ENCODE assay signal across 8 cellular contexts in the genomic region with DNA sequence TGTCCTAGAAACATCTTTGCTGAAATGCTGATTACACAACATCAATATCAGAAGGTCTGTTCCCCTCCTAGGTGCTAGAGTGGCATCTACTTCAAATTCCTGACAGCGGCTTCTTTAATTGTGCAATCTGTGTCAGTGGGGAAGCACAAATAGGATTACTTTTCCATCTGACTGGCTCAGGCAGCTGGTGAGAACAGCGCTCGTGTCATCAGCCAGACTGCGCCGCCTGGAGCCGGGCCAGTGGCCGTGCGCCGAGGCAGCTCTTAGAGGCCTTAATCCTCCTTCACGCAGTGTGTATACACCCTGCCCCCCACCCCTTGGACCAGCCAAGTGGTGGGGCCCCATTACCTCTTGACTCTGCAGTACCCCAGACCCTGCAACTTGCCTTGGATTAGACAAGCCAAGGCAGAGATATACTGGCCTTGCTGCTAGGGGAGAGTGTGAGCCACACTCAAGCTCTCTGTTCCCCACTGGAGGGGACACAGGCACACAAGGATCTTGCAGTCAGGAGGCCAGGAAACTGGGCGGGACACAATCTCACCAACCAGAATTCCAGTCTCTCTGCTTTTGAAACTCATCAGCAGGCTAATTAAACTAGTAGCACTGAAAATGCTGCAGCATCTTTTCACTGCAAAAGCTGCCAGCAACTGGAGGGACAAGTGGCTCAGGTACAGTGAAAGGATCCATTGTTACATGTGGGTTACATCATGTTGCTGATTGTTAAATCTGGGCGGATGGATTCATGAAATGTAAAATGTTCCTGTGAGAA. TPM values are rescaled to one million over a fixed set of nuclear protein-coding genes. Genes with fewer than 3 reads are reported as not detected.
A peak's percentile ranks its signal among the peaks of the same experiment; 100 is the strongest.
DNase-seq lines count a peak whose midpoint lies in the region; ATAC-seq and TF ChIP-seq lines count a peak whose summit lies in the region.

No MANE protein-coding gene starts in this region.

- H3K4ac ChIP-seq in mesenchymal stem cell (ENCODE audit: low read depth in 1 of 2, low read length in 2 of 2) = no peak overlapping the region

- H3K9me3 ChIP-seq in PC-3 (ENCODE audit: low read length) = no peaks in the 10 kb centered on the region
- H3K9me3 ChIP-seq in mesenchymal stem cell (ENCODE audit: control insufficient read depth, low read length) = no peaks in the 10 kb centered on the region
- no peaks in the 10 kb centered on the region for H3K9me3 ChIP-seq in thyroid gland

- peak overlapping the region in 1 of 2 experiments; percentile 37 for H3K18ac ChIP-seq in mesenchymal stem cell (ENCODE audit: low read depth in 1 of 2, low read length in 2 of 2)

- no peak overlapping the region for H3K9ac ChIP-seq in PC-3 (ENCODE audit: low read length)
- peak overlapping the region; percentile 46 for H3K9ac ChIP-seq in mesenchymal stem cell (ENCODE audit: low read length)

- ATAC-seq in PC-3 = peak; percentile 17; the same call in 1 of the 2 replicates
- no peak for ATAC-seq in HG03378 (IDR thresholded peaks at IDR 0.05; ENCODE audit: unreplicated experiment)
- no peak for ATAC-seq in HG03135 (IDR thresholded peaks at IDR 0.05; ENCODE audit: unreplicated experiment)

- H3K4me3 ChIP-seq in AG09309 (ENCODE audit: control insufficient read depth, low read depth, low read length) (no peak overlapping the region), PC-3 (ENCODE audit: low read length) (no peak overlapping the region), dorsolateral prefrontal cortex (peak overlapping the region in 27 of 59 donors; percentile 1 to 40 (median 15)), mesenchymal stem cell (ENCODE audit: insufficient read depth in 1 of 2, low read depth in 1 of 2, low read length in 2 of 2) (no peak overlapping the region), thyroid gland (replicated peaks in 1 of 3) (no peak overlapping the region)

- TF ChIP-seq CTCF in AG09309 (IDR thresholded peaks at IDR 0.05; ENCODE audit: control insufficient read depth, insufficient read depth, low read depth, low read length, missing control alignments) (peak; percentile 25), PC-3 (conservative IDR thresholded peaks at IDR 0.05; ENCODE audit: low read depth, low read length) (no peak), dorsolateral prefrontal cortex (IDR thresholded peaks at IDR 0.05 in 54 of 56, conservative IDR thresholded peaks at IDR 0.05 in 2 of 56; ENCODE audit: low read depth in 1 of 56, partially characterized antibody in 56 of 56) (peak in 51 of 56 donors; percentile 2 to 62 (median 39)), thyroid gland (IDR thresholded peaks at IDR 0.05) (peak in 1 of 6 experiments; percentile 27)

- H4K91ac ChIP-seq in mesenchymal stem cell (ENCODE audit: low read length) = no peak overlapping the region

- H3K9me2 ChIP-seq in PC-3 (replicated peaks; ENCODE audit: low read length) = no peaks in the 10 kb centered on the region

- H2BK120ac ChIP-seq in mesenchymal stem cell (ENCODE audit: low read depth, low read length) = no peak overlapping the region

- H4K8ac ChIP-seq in mesenchymal stem cell (ENCODE audit: low read length) = no peak overlapping the region

- DNase-seq in AG09309 (ENCODE audit: low read depth) (peak; percentile 54), HS-5 (ENCODE audit: low read depth) (peak; percentile 64), PC-3 (peak; percentile 23), dorsolateral prefrontal cortex (peak; percentile 80 to 91 (median 88)), mesenchymal stem cell (peak; percentile 88), thyroid gland (peak; percentile 89 to 90)

- no peaks in the 10 kb centered on the region for H3K36me3 ChIP-seq in PC-3 (ENCODE audit: low read depth, low read length)
- peaks cover 0 to 12% of the 10 kb centered on the region in 2 experiments for H3K36me3 ChIP-seq in mesenchymal stem cell (ENCODE audit: control insufficient read depth in 1 of 2, insufficient read depth in 2 of 2, low read depth in 1 of 2, low read length in 2 of 2)
- H3K36me3 ChIP-seq in thyroid gland = no peaks in the 10 kb centered on the region

- no peak overlapping the region for H2BK15ac ChIP-seq in mesenchymal stem cell (ENCODE audit: low read depth, poor library complexity, severe bottlenecking)

- no peak overlapping the region for H2AK5ac ChIP-seq in mesenchymal stem cell (ENCODE audit: low read length, severe bottlenecking)

- H2AFZ ChIP-seq in PC-3 (ENCODE audit: low read length) (no peak overlapping the region), mesenchymal stem cell (ENCODE audit: low read depth, low read length) (no peak overlapping the region)

- TSS peak; percentile 69 for BruUV-seq in PC-3 (replicated peaks; lab: Mats Ljungman, UMichigan)

- no peaks in the 10 kb centered on the region for H3K27me3 ChIP-seq in PC-3 (ENCODE audit: low read length)
- H3K27me3 ChIP-seq in dorsolateral prefrontal cortex = no peaks in the 10 kb centered on the region
- H3K27me3 ChIP-seq in mesenchymal stem cell (ENCODE audit: control insufficient read depth in 1 of 2, insufficient read depth in 1 of 2, low read length in 2 of 2) = no peaks in the 10 kb centered on the region
- H3K27me3 ChIP-seq in thyroid gland = no peaks in the 10 kb centered on the region

- H2BK12ac ChIP-seq in mesenchymal stem cell (ENCODE audit: low read length in 2 of 2) = no peak overlapping the region

- H3K27ac ChIP-seq in PC-3 (ENCODE audit: low read length) = no peak overlapping the region
- H3K27ac ChIP-seq in dorsolateral prefrontal cortex = peak overlapping the region in 53 of 59 donors; percentile 0 to 87 (median 60)
- H3K27ac ChIP-seq in mesenchymal stem cell (ENCODE audit: low read length, poor library complexity, severe bottlenecking) = peak overlapping the region; percentile 44
- H3K27ac ChIP-seq in thyroid gland = peak overlapping the region; percentile 44 to 65 (median 54)

- peaks cover 90% of the 10 kb centered on the region for H4K20me1 ChIP-seq in PC-3 (ENCODE audit: low read length)

- H3F3A ChIP-seq in PC-3 (ENCODE audit: low read length, unreplicated experiment) = no peaks in the 10 kb centered on the region

- WGBS in mesenchymal stem cell = 45% methylated on average over 12 of the region's 12 CpGs
- WGBS in thyroid gland, 2 donors = 8 to 21% methylated on average over 12 of the region's 12 CpGs

- H2BK5ac ChIP-seq in mesenchymal stem cell (ENCODE audit: low read depth, low read length, poor library complexity, severe bottlenecking) = no peak overlapping the region

- no peak for TF ChIP-seq POLR2A in thyroid gland (IDR thresholded peaks at IDR 0.05)

- H3K4me2 ChIP-seq in PC-3 (ENCODE audit: low read length) = no peak overlapping the region
- H3K4me2 ChIP-seq in mesenchymal stem cell (ENCODE audit: low read length, poor library complexity, severe bottlenecking) = no peak overlapping the region

- peak overlapping the region in 1 of 2 experiments; percentile 82 for H3K14ac ChIP-seq in mesenchymal stem cell (ENCODE audit: low read length in 2 of 2)

- H3K4me1 ChIP-seq in PC-3 (ENCODE audit: insufficient read depth, low read length) = peaks cover 37% of the 10 kb centered on the region
- peaks cover 55% of the 10 kb centered on the region for H3K4me1 ChIP-seq in mesenchymal stem cell (ENCODE audit: control insufficient read depth, insufficient read depth, low read depth, low read length)
- H3K4me1 ChIP-seq in thyroid gland = peaks cover 94 to 98% of the 10 kb centered on the region in 2 donors

- H3K79me1 ChIP-seq in mesenchymal stem cell (replicated peaks; ENCODE audit: low read length, poor library complexity, severe bottlenecking) = no peaks in the 10 kb centered on the region

- CTCF ChIA-PET in PC-3 (lab: Charles Lee) = no interaction called here

- peaks cover 100% of the 10 kb centered on the region for H3K79me2 ChIP-seq in PC-3 (ENCODE audit: low read length)

- POLR2A ChIA-PET in PC-3 (lab: Charles Lee; ENCODE audit: unreplicated experiment) = interaction anchor here (0.6 to 1.1 kb wide), 3 partner anchors 16 to 1189 kb away, joined by 4 to 6 read pairs (median 4); partner anchors contain the start of gene AKAP8L

- H3K23ac ChIP-seq in mesenchymal stem cell (ENCODE audit: low read length in 2 of 2) = peak overlapping the region in 1 of 2 experiments; percentile 73

- intact Hi-C loops in PC-3 (cut with micrococcal nuclease) = no loop called here
- intact Hi-C loops in dorsolateral prefrontal cortex (cut with DNase I) = loop anchor here in 1 of 2 donors (2.0 kb wide), 1 partner anchor 14 kb away; no protein-coding TSS in a partner anchor
- intact Hi-C loops in thyroid gland (cut with DNase I) = no loop called here

RNA-seq across cellular contexts. Expression of gene EPHX3, which starts 48.9 kb away (rescaled TPM):
- not detected in 2 replicates for total RNA-seq in PC-3 (2014; rRNA removed)
- total RNA-seq in dorsolateral prefrontal cortex = 1 to 10 TPM in 1 of 120 experiments, under 1 TPM in 39, not detected in 80; 0.20 to 1.3 (median 0.42) TPM
- polyA plus RNA-seq in mesenchymal stem cell (2013, experiment 1 of 2) = 0.01 TPM
- polyA plus RNA-seq in mesenchymal stem cell (2013, experiment 2 of 2) = not detected
- total RNA-seq in thyroid gland = 1 to 10 TPM in 1 of 4 donors, under 1 TPM in 1, not detected in 2; 0.59 to 1.1 TPM

RNA-seq across cellular contexts. Expression of gene BRD4, which starts 51.2 kb away (rescaled TPM):
- 20.9 and 46.4 TPM in 2 replicates for total RNA-seq in PC-3 (2014; rRNA removed)
- total RNA-seq in dorsolateral prefrontal cortex = 100 to 1,000 TPM in 99 of 120 experiments, 10 to 100 TPM in 21; 84.8 to 154 (median 112) TPM
- polyA plus RNA-seq in mesenchymal stem cell (2013, experiment 1 of 2) = 59.9 TPM
- polyA plus RNA-seq in mesenchymal stem cell (2013, experiment 2 of 2) = 57.1 TPM
- 10 to 100 TPM; 20.8 to 78.1 (median 32.4) TPM for total RNA-seq in thyroid gland

Comparison
In these comparisons a context has a peak if more than half of its experiments do, and no peak if none do; other contexts are left out.
1. DNase-seq: peak in every context shown above with its lines; median percentile 90 in thyroid gland; 88 in mesenchymal stem cell; 88 in dorsolateral prefrontal cortex; 64 in HS-5; 54 in AG09309; 23 in PC-3.